ENCODE assay signal across 18 cellular contexts in the genomic region with DNA sequence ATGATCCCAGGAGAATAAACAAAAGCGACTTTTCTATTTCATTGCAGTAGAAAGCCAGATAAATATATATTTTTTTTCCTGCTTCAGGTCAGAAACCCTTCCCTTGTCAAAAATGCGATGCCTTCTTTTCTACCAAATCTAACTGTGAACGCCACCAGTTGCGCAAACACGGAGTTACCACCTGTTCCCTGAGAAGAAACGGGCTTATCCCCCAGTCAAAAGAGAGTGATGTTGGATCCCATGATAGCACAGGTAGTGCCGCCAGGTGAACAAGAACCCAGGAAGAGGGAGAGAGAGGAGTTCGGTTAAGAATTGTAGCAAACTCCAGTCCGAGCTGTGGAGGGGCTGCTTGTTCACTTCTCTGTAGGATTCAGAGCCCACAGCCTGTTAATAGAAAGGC.
DNase-seq lines count a peak whose midpoint lies in the region; ATAC-seq and TF ChIP-seq lines count a peak whose summit lies in the region.
"Had no signal": no experiment of that assay in that cellular context is flagged by ENCODE, and none has a peak within 500 bp of the region (broad histone marks: within the 10 kb centered on the region; RNA-seq: fewer than 3 reads in every experiment).

No MANE protein-coding gene starts in this region.

- H3K9me3 ChIP-seq in CD4-positive, alpha-beta T cell (ENCODE audit: control insufficient read depth, low read length) = no peaks in the 10 kb centered on the region
- no peaks in the 10 kb centered on the region for H3K9me3 ChIP-seq in lower lobe of right lung
- H3K9me3 ChIP-seq: SJCRH30 had no signal

- POLR2A ChIA-PET in CD4-positive, alpha-beta T cell (lab: Charles Lee) = no interaction called here

- H3K4me1 Mint-ChIP-seq in CD4-positive, alpha-beta T cell (ENCODE audit: low read depth) = peaks cover 20% of the 10 kb centered on the region
- peaks cover 66% of the 10 kb centered on the region for H3K4me1 Mint-ChIP-seq in stimulated activated memory B cell treated with anti-CD40 and anti-IgM and Interleukin-4, amounts not matched to agents 10 μg/mL and 1 μg/mL and 100 μg/mL, for 72 hours

- H3K9me3 Mint-ChIP-seq in CD4-positive, alpha-beta T cell = no peaks in the 10 kb centered on the region
- no peaks in the 10 kb centered on the region for H3K9me3 Mint-ChIP-seq in stimulated activated memory B cell treated with anti-CD40 and anti-IgM and Interleukin-4, amounts not matched to agents 10 μg/mL and 1 μg/mL and 100 μg/mL, for 72 hours
- H3K9me3 Mint-ChIP-seq: CD4-positive, alpha-beta memory T cell; GM23338; IgD-negative memory B cell had no signal

- no peak for DNase-seq in CD4-positive, alpha-beta T cell
- DNase-seq in lower lobe of right lung (peak; percentile 4), NCI-H2107 (lab: John Stamatoyannopoulos, UW) (no peak), AG08396 (ENCODE audit: low spot score) (no peak)
- DNase-seq in stimulated activated CD4-positive, alpha-beta T cell treated with anti-CD3 and anti-CD28 coated beads, Interleukin-2, amount 100 ng/mL, for 24 hours = no peak
- DNase-seq: ACHN; CD4-positive, alpha-beta memory T cell; DMS79; NCI-H187; NCI-H2171; NCI-H446 treated with DMSO at 0.1 percent for 48 hours; NK-92 treated with Interleukin-12 subunit alpha and Interleukin-12 subunit beta, amount 100 ng/mL, for 24 hours; SJCRH30 had no signal

- peak overlapping the region; percentile 56 for H3K27ac Mint-ChIP-seq in CD4-positive, alpha-beta T cell
- H3K27ac Mint-ChIP-seq in stimulated activated memory B cell treated with anti-CD40 and anti-IgM and Interleukin-4, amounts not matched to agents 10 μg/mL and 1 μg/mL and 100 μg/mL, for 72 hours = peak overlapping the region; percentile 64

- peaks cover 59% of the 10 kb centered on the region for H3K36me3 Mint-ChIP-seq in CD4-positive, alpha-beta T cell (ENCODE audit: low read depth)
- peaks cover 41% of the 10 kb centered on the region for H3K36me3 Mint-ChIP-seq in stimulated activated memory B cell treated with anti-CD40 and anti-IgM and Interleukin-4, amounts not matched to agents 10 μg/mL and 1 μg/mL and 100 μg/mL, for 72 hours

- no peaks in the 10 kb centered on the region for H3K27me3 ChIP-seq in CD4-positive, alpha-beta T cell (ENCODE audit: control insufficient read depth, insufficient read depth, low read length)
- no peaks in the 10 kb centered on the region for H3K27me3 ChIP-seq in lower lobe of right lung (ENCODE audit: low read depth)
- H3K27me3 ChIP-seq: SJCRH30 had no signal

- no peak overlapping the region for H3K27ac ChIP-seq in CD4-positive, alpha-beta T cell (ENCODE audit: low read depth, low read length)
- H3K27ac ChIP-seq in VCaP (peak overlapping the region; percentile 78), lower lobe of right lung (no peak overlapping the region)
- H3K27ac ChIP-seq: SJCRH30 had no signal

- no peaks in the 10 kb centered on the region for H3K27me3 Mint-ChIP-seq in CD4-positive, alpha-beta T cell
- no peaks in the 10 kb centered on the region for H3K27me3 Mint-ChIP-seq in stimulated activated memory B cell treated with anti-CD40 and anti-IgM and Interleukin-4, amounts not matched to agents 10 μg/mL and 1 μg/mL and 100 μg/mL, for 72 hours
- H3K27me3 Mint-ChIP-seq: CD4-positive, alpha-beta memory T cell; IgD-negative memory B cell had no signal

- peaks cover 42% of the 10 kb centered on the region for H3K36me3 ChIP-seq in lower lobe of right lung
- H3K36me3 ChIP-seq: SJCRH30 had no signal

- peaks cover 51% of the 10 kb centered on the region for H3K4me1 ChIP-seq in lower lobe of right lung

- CTCF ChIA-PET in CD4-positive, alpha-beta T cell (lab: Charles Lee) = no interaction called here

- no peak for ATAC-seq in CD4-positive, alpha-beta T cell (ENCODE audit: poor library complexity)
- ATAC-seq in lower lobe of right lung = no peak
- ATAC-seq in stimulated activated memory B cell treated with anti-CD40 and anti-IgM and Interleukin-4, amounts not matched to agents 10 μg/mL and 1 μg/mL and 100 μg/mL, for 72 hours = no peak
- ATAC-seq: GM23338, HCT116 had no signal

- H3K4me3 ChIP-seq in lower lobe of right lung = no peak overlapping the region
- H3K4me3 ChIP-seq: GM23338, SJCRH30 had no signal

- no peak overlapping the region for H3K4me3 Mint-ChIP-seq in CD4-positive, alpha-beta T cell
- no peak overlapping the region for H3K4me3 Mint-ChIP-seq in stimulated activated memory B cell treated with anti-CD40 and anti-IgM and Interleukin-4, amounts not matched to agents 10 μg/mL and 1 μg/mL and 100 μg/mL, for 72 hours
- H3K4me3 Mint-ChIP-seq: CD4-positive, alpha-beta memory T cell; GM23338 had no signal

- intact Hi-C loops in CD4-positive, alpha-beta T cell (cut with DNase I, micrococcal nuclease) = loop anchor here (5.0 to 10.0 kb wide), 2 partner anchors 456 to 683 kb away; no protein-coding TSS in a partner anchor
- intact Hi-C loops in lower lobe of right lung (cut with DNase I) = no loop called here

- TF ChIP-seq CTCF in CD4-positive, alpha-beta T cell (IDR thresholded peaks at IDR 0.05) = no peak
- TF ChIP-seq CTCF in VCaP (conservative IDR thresholded peaks at IDR 0.05) (no peak), lower lobe of right lung (IDR thresholded peaks at IDR 0.05) (no peak)
